In the genomic region with DNA sequence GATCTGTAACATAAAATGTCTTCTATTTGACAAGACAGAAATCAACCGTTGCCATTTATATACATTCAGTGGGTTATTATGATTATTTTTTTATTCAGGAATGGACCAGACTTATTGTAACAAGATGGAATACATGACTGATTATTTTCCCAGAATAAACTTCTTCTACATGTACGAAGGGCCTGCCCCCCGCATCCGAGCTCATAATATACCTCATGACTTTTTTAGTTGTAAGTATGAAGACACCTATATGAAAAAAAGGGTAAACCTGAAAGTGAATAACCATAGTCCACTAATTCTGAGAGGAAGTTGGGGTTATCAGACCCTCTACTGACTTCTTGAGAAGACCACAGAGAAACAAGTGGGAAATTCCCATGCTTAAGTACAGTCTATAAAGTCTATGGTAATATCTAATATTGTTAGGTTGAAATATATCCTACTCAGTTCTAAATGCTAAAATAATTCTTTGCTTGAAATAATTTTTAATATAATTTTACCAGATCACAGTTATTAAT, we compare ENCODE assay signal across 12 cellular contexts. TPM values are rescaled to one million over a fixed set of nuclear protein-coding genes. Genes with fewer than 3 reads are reported as not detected.
DNase-seq lines count a peak whose midpoint lies in the region; ATAC-seq and TF ChIP-seq lines count a peak whose summit lies in the region.
"Had no signal": no experiment of that assay in that cellular context is flagged by ENCODE, and none has a peak within 500 bp of the region (broad histone marks: within the 10 kb centered on the region; RNA-seq: fewer than 3 reads in every experiment).

No MANE protein-coding gene starts in this region.

- TF ChIP-seq POLR2A in esophagus muscularis mucosa (IDR thresholded peaks at IDR 0.05; ENCODE audit: low read depth) = no peak

- H2BK15ac ChIP-seq in mesendoderm (replicated peaks; ENCODE audit: low read depth) = no peak overlapping the region

- no peak for TF ChIP-seq EP300 in esophagus muscularis mucosa (IDR thresholded peaks at IDR 0.05)

- H3K36me3 ChIP-seq in mesendoderm (ENCODE audit: control insufficient read depth, insufficient read depth, low read length) (no peaks in the 10 kb centered on the region), esophagus muscularis mucosa (no peaks in the 10 kb centered on the region)
- H3K36me3 ChIP-seq: stomach had no signal

- H2BK120ac ChIP-seq in mesendoderm (ENCODE audit: low read depth, low read length) = no peak overlapping the region

- no peaks in the 10 kb centered on the region for H3K4me1 ChIP-seq in mesendoderm (ENCODE audit: control insufficient read depth, low read depth, low read length)
- H3K4me1 ChIP-seq in esophagus muscularis mucosa = no peaks in the 10 kb centered on the region
- H3K4me1 ChIP-seq: stomach had no signal

- no peak overlapping the region for H3K18ac ChIP-seq in mesendoderm (ENCODE audit: low read length)

- H3K9me3 Mint-ChIP-seq in activated naive CD4-positive, alpha-beta T cell treated with anti-CD3 and anti-CD28 coated beads, Interleukin-2, amount 50 U/mL, for 72 hours = no peaks in the 10 kb centered on the region

- H4K8ac ChIP-seq in mesendoderm (ENCODE audit: low read depth, low read length) = no peak overlapping the region

- no peak overlapping the region for H3K27ac Mint-ChIP-seq in activated naive CD4-positive, alpha-beta T cell treated with anti-CD3 and anti-CD28 coated beads, Interleukin-2, amount 50 U/mL, for 72 hours

- ATAC-seq in activated naive CD4-positive, alpha-beta T cell treated with anti-CD3 and anti-CD28 coated beads, Interleukin-2, amount 50 U/mL, for 72 hours = peak; percentile 11 to 68
- ATAC-seq in HG02588 (IDR thresholded peaks at IDR 0.05; ENCODE audit: unreplicated experiment) (peak; percentile 77), HG03457 (IDR thresholded peaks at IDR 0.05; ENCODE audit: unreplicated experiment) (peak; percentile 64)

- no peaks in the 10 kb centered on the region for H3K79me2 ChIP-seq in mesendoderm (ENCODE audit: control insufficient read depth, insufficient read depth, low read length)

- intact Hi-C loops in dorsolateral prefrontal cortex (cut with DNase I) (no loop called here), esophagus muscularis mucosa (cut with DNase I) (no loop called here)

- H3K4ac ChIP-seq in mesendoderm (ENCODE audit: low read depth, low read length) = no peak overlapping the region

- no peak overlapping the region for H3K4me2 ChIP-seq in mesendoderm (ENCODE audit: low read length)

- no peaks in the 10 kb centered on the region for H3K36me3 Mint-ChIP-seq in activated naive CD4-positive, alpha-beta T cell treated with anti-CD3 and anti-CD28 coated beads, Interleukin-2, amount 50 U/mL, for 72 hours

- H2AK5ac ChIP-seq in mesendoderm (ENCODE audit: low read length) = no peak overlapping the region

- H3K4me3 ChIP-seq in mesendoderm (ENCODE audit: low read length) = no peak overlapping the region
- no peak overlapping the region for H3K4me3 ChIP-seq in dorsolateral prefrontal cortex
- no peak overlapping the region for H3K4me3 ChIP-seq in esophagus muscularis mucosa
- H3K4me3 ChIP-seq: stomach had no signal

- no peak overlapping the region for H3K23ac ChIP-seq in mesendoderm (ENCODE audit: low read length)

- no peak overlapping the region for H4K5ac ChIP-seq in mesendoderm (ENCODE audit: low read length)

- H3K9me3 ChIP-seq in esophagus muscularis mucosa = no peaks in the 10 kb centered on the region
- H3K9me3 ChIP-seq: stomach had no signal

- H2BK5ac ChIP-seq in mesendoderm (ENCODE audit: low read length) = no peak overlapping the region

- TF ChIP-seq CTCF in dorsolateral prefrontal cortex (IDR thresholded peaks at IDR 0.05 in 54 of 56, conservative IDR thresholded peaks at IDR 0.05 in 2 of 56; ENCODE audit: low read depth in 1 of 56, partially characterized antibody in 56 of 56) = no peak
- no peak for TF ChIP-seq CTCF in esophagus muscularis mucosa (IDR thresholded peaks at IDR 0.05)

- no peaks in the 10 kb centered on the region for H3K27me3 ChIP-seq in mesendoderm (ENCODE audit: insufficient read depth, low read length, poor library complexity)
- H3K27me3 ChIP-seq in dorsolateral prefrontal cortex = no peaks in the 10 kb centered on the region
- no peaks in the 10 kb centered on the region for H3K27me3 ChIP-seq in esophagus muscularis mucosa
- H3K27me3 ChIP-seq: stomach had no signal

- no peak overlapping the region for H3K56ac ChIP-seq in mesendoderm (ENCODE audit: low read length)

- no CpG with 5 or more reads among the region's 4 CpGs for WGBS in mesendoderm (ENCODE audit: extremely low coverage, insufficient coverage, low lambda C conversion rate)
- WGBS in esophagus muscularis mucosa = 87% methylated on average over 4 of the region's 4 CpGs

- no peak overlapping the region for H3K9ac ChIP-seq in mesendoderm (ENCODE audit: low read length)

- H3K79me1 ChIP-seq in mesendoderm (ENCODE audit: low read length) = no peaks in the 10 kb centered on the region

- no peak overlapping the region for H3K27ac ChIP-seq in mesendoderm (ENCODE audit: low read depth, low read length)
- H3K27ac ChIP-seq in dorsolateral prefrontal cortex = no peak overlapping the region
- no peak overlapping the region for H3K27ac ChIP-seq in esophagus muscularis mucosa (replicated peaks in 1 of 4)
- H3K27ac ChIP-seq: stomach had no signal

- DNase-seq in activated naive CD4-positive, alpha-beta T cell treated with anti-CD3 and anti-CD28 coated beads, Interleukin-2, amount 50 U/mL, for 72 hours (ENCODE audit: low spot score in 2 of 2) = no peak
- no peak for DNase-seq in activated naive CD4-positive, alpha-beta T cell (lab: John Stamatoyannopoulos, UW)
- DNase-seq in mesendoderm = no peak
- no peak for DNase-seq in dorsolateral prefrontal cortex
- no peak for DNase-seq in NCI-H2227 treated with DMSO at 0.1 percent for 48 hours (lab: John Stamatoyannopoulos, UW)
- no peak for DNase-seq in esophagus muscularis mucosa (ENCODE audit: extremely low spot score)
- DNase-seq: NCI-H1417 treated with DMSO at 0.1 percent for 48 hours, stomach had no signal

RNA-seq across cellular contexts. Expression of gene OR2A4, which starts 15.9 kb away (rescaled TPM):
- not detected for total RNA-seq in activated naive CD4-positive, alpha-beta T cell treated with anti-CD3 and anti-CD28 coated beads, Interleukin-2, amount 50 U/mL, for 72 hours
- not detected for polyA plus RNA-seq in mesendoderm (2013, experiment 1 of 2)
- not detected for polyA plus RNA-seq in mesendoderm (2013, experiment 2 of 2)
- total RNA-seq in dorsolateral prefrontal cortex (under 1 TPM in 12 of 120 experiments, not detected in 108; 0.28 to 0.82 (median 0.38) TPM), esophagus muscularis mucosa (not detected)
- total RNA-seq: OCI-LY7 had no signal
- polyA plus RNA-seq: adipose tissue, stomach had no signal

RNA-seq across cellular contexts. Expression of gene CTAGE9, which starts 25.5 kb away (rescaled TPM):
- total RNA-seq in activated naive CD4-positive, alpha-beta T cell treated with anti-CD3 and anti-CD28 coated beads, Interleukin-2, amount 50 U/mL, for 72 hours = not detected
- polyA plus RNA-seq in mesendoderm (2013, experiment 1 of 2) = not detected
- 0.01 TPM for polyA plus RNA-seq in mesendoderm (2013, experiment 2 of 2)
- total RNA-seq in dorsolateral prefrontal cortex (not detected), esophagus muscularis mucosa (not detected)
- total RNA-seq: OCI-LY7 had no signal
- polyA plus RNA-seq: stomach had no signal

RNA-seq across cellular contexts. Expression of gene ENPP3, which starts 48.2 kb away (rescaled TPM):
- total RNA-seq in activated naive CD4-positive, alpha-beta T cell treated with anti-CD3 and anti-CD28 coated beads, Interleukin-2, amount 50 U/mL, for 72 hours = 1 to 10 TPM in 1 of 2 donors, under 1 TPM in 1; 0.18 to 1.4 TPM
- 0.06 TPM for polyA plus RNA-seq in mesendoderm (2013, experiment 1 of 2)
- polyA plus RNA-seq in mesendoderm (2013, experiment 2 of 2) = 0.03 TPM
- total RNA-seq in dorsolateral prefrontal cortex (1 to 10 TPM in 74 of 120 experiments, under 1 TPM in 46; 0.19 to 2.9 (median 1.1) TPM), esophagus muscularis mucosa (under 1 TPM; 0.42 to 0.78 (median 0.59) TPM)

RNA-seq across cellular contexts. Expression of gene MED23, which starts 57.3 kb away (rescaled TPM):
- 10 to 100 TPM; 22.8 to 24.3 TPM for total RNA-seq in activated naive CD4-positive, alpha-beta T cell treated with anti-CD3 and anti-CD28 coated beads, Interleukin-2, amount 50 U/mL, for 72 hours
- 6.6 TPM for polyA plus RNA-seq in mesendoderm (2013, experiment 1 of 2)
- 6.9 TPM for polyA plus RNA-seq in mesendoderm (2013, experiment 2 of 2)
- total RNA-seq in dorsolateral prefrontal cortex = 10 to 100 TPM; 28.0 to 46.3 (median 36.8) TPM
- total RNA-seq in esophagus muscularis mucosa = 10 to 100 TPM; 17.1 to 21.2 (median 18.7) TPM
